5 cellular contexts compared by ENCODE assay signal in the genomic region with DNA sequence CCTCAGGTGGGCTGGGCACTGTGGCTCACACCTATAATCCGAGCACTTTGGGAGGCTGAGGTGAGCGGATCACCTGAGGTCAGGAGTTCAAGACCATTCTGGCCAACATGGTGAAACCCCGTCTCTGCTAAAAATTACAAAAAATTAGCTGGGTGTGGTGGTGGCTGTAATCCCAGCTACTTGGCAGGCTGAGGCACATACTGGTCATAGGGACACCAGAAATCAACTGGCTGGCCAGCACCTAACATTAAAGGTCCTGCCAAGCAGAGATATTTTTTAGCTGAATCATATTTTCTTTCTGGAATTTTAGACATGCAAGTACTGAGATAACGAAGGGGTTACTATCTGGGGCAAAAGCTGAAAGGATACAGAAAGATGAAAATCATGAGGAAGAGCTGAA. TPM values are rescaled to one million over a fixed set of nuclear protein-coding genes. Genes with fewer than 3 reads are reported as not detected.
"Had no signal": no experiment of that assay in that cellular context is flagged by ENCODE, and none has a peak within 500 bp of the region (broad histone marks: within the 10 kb centered on the region; RNA-seq: fewer than 3 reads in every experiment).

No MANE protein-coding gene starts in this region.

RNA-seq across cellular contexts. Expression of gene POTEE, which starts 27.9 kb away (rescaled TPM):
- total RNA-seq: esophagus squamous epithelium, frontal cortex had no signal
- polyA plus RNA-seq: adipose tissue, aorta, esophagus had no signal
